ENCODE assay signal across 8 cellular contexts in the genomic region with DNA sequence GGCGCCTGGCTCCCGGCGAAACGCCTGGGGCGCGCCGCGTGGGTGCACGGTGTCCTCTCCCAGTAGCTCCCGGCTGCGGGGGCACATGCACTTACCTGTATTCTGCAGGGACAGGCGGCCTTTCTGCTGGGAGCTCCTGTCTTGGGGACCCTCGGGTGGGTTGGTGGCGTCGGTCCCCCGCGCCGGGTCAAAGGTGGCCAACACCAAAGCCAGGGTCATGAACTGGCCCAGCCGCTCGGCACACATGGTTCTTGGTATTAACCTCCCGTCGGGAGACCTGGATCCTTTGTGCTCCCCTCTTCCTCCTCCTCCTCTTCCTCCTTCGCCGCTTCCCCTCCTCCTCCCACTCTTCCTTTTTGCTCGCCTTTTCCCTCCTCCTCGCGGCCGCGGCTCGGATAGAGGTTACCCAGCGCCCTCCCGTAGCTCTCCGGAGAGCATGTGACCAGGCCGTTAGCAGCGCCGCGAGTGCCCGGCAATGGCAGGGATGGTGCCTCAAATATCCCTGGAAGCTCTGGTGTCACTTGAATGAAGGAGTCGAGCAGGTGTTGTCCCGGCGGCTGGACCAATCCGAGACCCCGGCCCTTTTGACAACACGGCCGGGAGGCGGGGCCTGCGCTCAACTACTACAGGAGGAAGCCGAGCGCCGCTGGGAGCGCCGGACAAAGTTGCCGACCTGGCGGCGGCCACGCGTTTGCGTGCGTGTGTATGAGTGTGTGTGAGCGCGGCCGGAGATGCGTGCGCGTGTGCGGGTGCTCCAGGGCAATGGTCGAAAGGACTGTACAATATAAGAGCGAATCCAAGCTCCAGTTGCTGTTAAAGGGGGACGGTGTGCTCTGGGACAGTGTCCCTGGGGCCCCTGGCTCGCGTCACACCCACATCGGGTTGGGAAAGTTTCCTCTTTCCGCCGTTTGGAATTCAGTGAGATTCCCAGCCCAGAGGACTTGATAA. TPM values are rescaled to one million over a fixed set of nuclear protein-coding genes. Genes with fewer than 3 reads are reported as not detected.
DNase-seq lines count a peak whose midpoint lies in the region; ATAC-seq and TF ChIP-seq lines count a peak whose summit lies in the region.

A gene with protein sequence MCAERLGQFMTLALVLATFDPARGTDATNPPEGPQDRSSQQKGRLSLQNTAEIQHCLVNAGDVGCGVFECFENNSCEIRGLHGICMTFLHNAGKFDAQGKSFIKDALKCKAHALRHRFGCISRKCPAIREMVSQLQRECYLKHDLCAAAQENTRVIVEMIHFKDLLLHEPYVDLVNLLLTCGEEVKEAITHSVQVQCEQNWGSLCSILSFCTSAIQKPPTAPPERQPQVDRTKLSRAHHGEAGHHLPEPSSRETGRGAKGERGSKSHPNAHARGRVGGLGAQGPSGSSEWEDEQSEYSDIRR (minus strand): TSS at position 467 of the 948 bp plus-strand sequence. CDS start 221 bp downstream, at position 246.

- H3K9me3 Mint-ChIP-seq in MCF 10A (ENCODE audit: unreplicated experiment): no peaks in the 10 kb centered on the region

- BruUV-seq in MCF 10A (replicated peaks; lab: Mats Ljungman, UMichigan): TSS peak; percentile 38

- H3K27ac ChIP-seq in spleen: peak within 1 kb of the TSS in 7 of 8 donors; percentile 63 to 80 (median 74)

- peak within 1 kb of the TSS; percentile 83 for H3K27ac Mint-ChIP-seq in MCF 10A (ENCODE audit: low read depth, unreplicated experiment)

- CTCF ChIA-PET in MCF 10A (lab: Yijun Ruan, JAX): interaction anchor here (0.6 to 10.0 kb wide), 21 partner anchors 8 to 622 kb away, joined by 3 to 251 read pairs (median 3); a partner anchor contains a TSS

- ATAC-seq in GM19372 (IDR thresholded peaks at IDR 0.05; ENCODE audit: low read depth, unreplicated experiment): peak; percentile 41
- peak; percentile 34 for ATAC-seq in HG03558 (IDR thresholded peaks at IDR 0.05; ENCODE audit: extremely low read depth, unreplicated experiment)

- POLR2A ChIA-PET in MCF 10A (lab: Yijun Ruan, JAX): interaction anchor here (0.6 to 8.7 kb wide), 41 partner anchors 9 to 915 kb away, joined by 3 to 164 read pairs (median 4); a partner anchor contains a TSS

- peaks cover 0 to 100% (median 66%) of the 10 kb centered on the region in 7 donors for H3K27me3 ChIP-seq in spleen (replicated peaks in 1 of 7)

- peak within 1 kb of the TSS; percentile 94 for H3K4me3 Mint-ChIP-seq in MCF 10A (ENCODE audit: unreplicated experiment)

- no peaks in the 10 kb centered on the region for H3K36me3 ChIP-seq in spleen

- H3K36me3 Mint-ChIP-seq in MCF 10A (ENCODE audit: insufficient read depth, unreplicated experiment): peaks cover 35% of the 10 kb centered on the region

- DNase-seq in COLO668 (lab: John Stamatoyannopoulos, UW; ENCODE audit: unreplicated experiment): peak; percentile 95
- peak; percentile 8 for DNase-seq in OCI-M2 (lab: John Stamatoyannopoulos, UW; ENCODE audit: unreplicated experiment)
- peak; percentile 99 for DNase-seq in MCF 10A (ENCODE audit: unreplicated experiment)
- DNase-seq in iPS-NIHi11 (ENCODE audit: low spot score): peak; percentile 95
- DNase-seq in spleen: peak; percentile 70
- DNase-seq in activated gamma-delta T cell (lab: John Stamatoyannopoulos, UW): no peak

- intact Hi-C loops in MCF 10A (cut with micrococcal nuclease) (loop anchor here (1.0 to 10.0 kb wide), 7 partner anchors 34 to 437 kb away; a partner anchor contains a TSS), spleen (cut with DNase I; ENCODE audit: low total_unique reads) (no loop called here)

- H3K4me1 ChIP-seq in spleen: peaks cover 9 to 65% (median 44%) of the 10 kb centered on the region in 6 donors

- no peaks in the 10 kb centered on the region for H3K27me3 Mint-ChIP-seq in MCF 10A (ENCODE audit: insufficient read depth, unreplicated experiment)

- peak within 1 kb of the TSS; percentile 13 to 63 (median 38) for H3K4me3 ChIP-seq in spleen

- no peaks in the 10 kb centered on the region for H3K9me3 ChIP-seq in spleen

- WGBS in spleen, 5 donors: 1 to 2% (median 2%) methylated on average over 64 to 74 of the region's 74 CpGs

- peaks cover 57% of the 10 kb centered on the region for H3K4me1 Mint-ChIP-seq in MCF 10A (ENCODE audit: insufficient read depth, unreplicated experiment)

- no peak for TF ChIP-seq CTCF in MCF 10A (IDR thresholded peaks at IDR 0.05; ENCODE audit: unreplicated experiment)
- TF ChIP-seq CTCF in spleen (IDR thresholded peaks at IDR 0.05 in 8 of 11, conservative IDR thresholded peaks at IDR 0.05 in 3 of 11): no peak

- TF ChIP-seq POLR2A in spleen (IDR thresholded peaks at IDR 0.05): peak in 1 of 3 donors; percentile 27

RNA-seq across cellular contexts. Expression of the gene that starts here (rescaled TPM):
- total RNA-seq in MCF 10A (2022) (316 and 414 TPM in 2 replicates), spleen (10 to 100 TPM in 6 of 7 donors, 1 to 10 TPM in 1; 4.7 to 71.6 (median 30.3) TPM)
- 1 to 10 TPM in 2 of 3 donors, under 1 TPM in 1; 0.80 to 3.2 (median 1.0) TPM for polyA plus RNA-seq in spleen
